In the genomic region with DNA sequence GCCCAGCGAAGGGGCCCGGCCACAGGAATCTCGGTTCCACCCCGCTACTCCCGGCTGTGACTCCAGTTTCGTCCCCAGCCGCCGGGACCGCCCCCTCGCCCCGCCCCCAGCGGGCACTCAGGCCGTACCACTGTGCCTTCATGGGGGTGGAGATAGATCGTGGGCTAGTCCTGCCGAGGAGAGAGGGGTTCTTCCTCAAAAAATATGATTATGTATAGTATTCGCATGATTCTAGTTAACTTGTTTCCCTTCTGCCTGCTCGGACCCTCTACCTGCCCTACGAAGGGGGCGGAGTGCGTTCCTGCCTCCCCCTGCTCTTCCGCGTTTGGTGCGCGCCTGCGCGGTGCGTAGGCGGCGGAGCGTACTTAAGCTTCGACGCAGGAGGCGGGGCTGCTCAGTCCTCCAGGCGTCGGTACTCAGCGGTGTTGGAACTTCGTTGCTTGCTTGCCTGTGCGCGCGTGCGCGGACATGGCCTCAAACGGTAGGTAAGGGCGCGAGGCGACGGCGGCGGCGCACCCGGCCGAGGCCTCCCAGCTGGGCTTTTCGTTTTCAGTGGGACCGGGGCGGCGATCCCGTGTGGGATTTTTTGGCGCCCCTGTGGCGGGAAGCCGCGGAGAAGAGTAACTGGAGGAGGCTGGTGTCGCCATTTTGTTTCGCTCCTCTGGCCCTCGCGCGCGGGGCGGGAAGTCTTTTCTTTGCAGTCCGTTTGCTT, we compare ENCODE assay signal across 8 cellular contexts. TPM values are rescaled to one million over a fixed set of nuclear protein-coding genes. Genes with fewer than 3 reads are reported as not detected.
DNase-seq lines count a peak whose midpoint lies in the region; ATAC-seq and TF ChIP-seq lines count a peak whose summit lies in the region.

A gene (plus strand): TSS at position 393 of the 712 bp plus-strand sequence. CDS start 76 bp downstream, at position 469.

- peak within 1 kb of the TSS; percentile 88 for H3K27ac ChIP-seq in CD8-positive, alpha-beta T cell (ENCODE audit: low read depth, low read length)

- H3K4me3 ChIP-seq in CD8-positive, alpha-beta T cell (ENCODE audit: low read depth, low read length) = peak within 1 kb of the TSS; percentile 80

- POLR2A ChIA-PET in CD8-positive, alpha-beta T cell (lab: Charles Lee) = interaction anchor here (0.6 to 6.5 kb wide), 38 partner anchors 10 to 1115 kb away, joined by 3 to 104 read pairs (median 4); a partner anchor contains a TSS
- POLR2A ChIA-PET in activated CD8-positive, alpha-beta memory T cell treated with anti-CD3 and anti-CD28 coated beads for 36 hours (lab: Charles Lee) = interaction anchor here (0.5 to 2.1 kb wide), 22 partner anchors 10 to 1434 kb away, joined by 3 to 22 read pairs (median 4); a partner anchor contains a TSS

- peaks cover 39% of the 10 kb centered on the region for H3K36me3 Mint-ChIP-seq in CD8-positive, alpha-beta T cell
- peaks cover 19% of the 10 kb centered on the region for H3K36me3 Mint-ChIP-seq in memory B cell

- CTCF ChIA-PET in CD8-positive, alpha-beta T cell (lab: Charles Lee) = interaction anchor here (0.6 to 1.5 kb wide), 5 partner anchors 23 to 268 kb away, joined by 3 to 8 read pairs (median 3); a partner anchor contains a TSS
- CTCF ChIA-PET in activated CD8-positive, alpha-beta memory T cell treated with anti-CD3 and anti-CD28 coated beads for 36 hours (lab: Charles Lee) = interaction anchor here (0.7 to 1.5 kb wide), 5 partner anchors 10 to 279 kb away, joined by 3 to 14 read pairs (median 4); a partner anchor contains a TSS

- intact Hi-C loops in CD8-positive, alpha-beta T cell (cut with DNase I, micrococcal nuclease) = loop anchor here (1.0 to 10.0 kb wide), 15 partner anchors 21 to 687 kb away; a partner anchor contains a TSS

- peak; percentile 73 for ATAC-seq in CD8-positive, alpha-beta T cell
- ATAC-seq in GM19467 (IDR thresholded peaks at IDR 0.05; ENCODE audit: unreplicated experiment) (peak; percentile 49), memory B cell (ENCODE audit: low read depth) (peak; percentile 63)

- H3K36me3 ChIP-seq in CD8-positive, alpha-beta T cell (ENCODE audit: insufficient read depth, low read length) = peaks cover 22% of the 10 kb centered on the region

- no peaks in the 10 kb centered on the region for H3K27me3 ChIP-seq in CD8-positive, alpha-beta T cell (ENCODE audit: insufficient read depth, low read length)

- no peaks in the 10 kb centered on the region for H3K9me3 Mint-ChIP-seq in CD8-positive, alpha-beta T cell
- no peaks in the 10 kb centered on the region for H3K9me3 Mint-ChIP-seq in memory B cell

- peaks cover 60% of the 10 kb centered on the region for H3K4me1 Mint-ChIP-seq in CD8-positive, alpha-beta T cell (ENCODE audit: low read depth)
- H3K4me1 Mint-ChIP-seq in memory B cell = peaks cover 36% of the 10 kb centered on the region

- H3K4me3 Mint-ChIP-seq in CD8-positive, alpha-beta T cell = peak within 1 kb of the TSS; percentile 98
- H3K4me3 Mint-ChIP-seq in memory B cell = peak within 1 kb of the TSS; percentile 95

- DNase-seq in CD8-positive, alpha-beta T cell = peak; percentile 86 to 97 (median 90)
- DNase-seq in HPDE6-E6E7 (ENCODE audit: extremely low spot score) (peak; percentile 84), memory B cell (ENCODE audit: low spot score in 2 of 2) (peak; percentile 95 to 97)
- peak; percentile 85 for DNase-seq in NK-92 treated with Interleukin-12 subunit alpha and Interleukin-12 subunit beta, amount 100 ng/mL, for 24 hours (lab: John Stamatoyannopoulos, UW)
- peak; percentile 91 for DNase-seq in effector CD8-positive, alpha-beta T cell (lab: John Stamatoyannopoulos, UW)
- peak; percentile 88 for DNase-seq in stimulated activated CD8-positive, alpha-beta memory T cell treated with anti-CD3 and anti-CD28 coated beads, Interleukin-12 subunit alpha, Interleukin-12 subunit beta, amount 100 ng/mL, for 1 hour (ENCODE audit: low read depth)

- peak within 1 kb of the TSS; percentile 99 for H3K27ac Mint-ChIP-seq in CD8-positive, alpha-beta T cell
- H3K27ac Mint-ChIP-seq in memory B cell = peak within 1 kb of the TSS; percentile 99

- no peak for TF ChIP-seq CTCF in CD8-positive, alpha-beta T cell (IDR thresholded peaks at IDR 0.05)

- no peaks in the 10 kb centered on the region for H3K27me3 Mint-ChIP-seq in CD8-positive, alpha-beta T cell (ENCODE audit: low read depth)
- H3K27me3 Mint-ChIP-seq in memory B cell = no peaks in the 10 kb centered on the region

- no peaks in the 10 kb centered on the region for H3K9me3 ChIP-seq in CD8-positive, alpha-beta T cell (ENCODE audit: low read length)

- H3K4me1 ChIP-seq in CD8-positive, alpha-beta T cell (ENCODE audit: insufficient read depth, low read length) = peaks cover 63% of the 10 kb centered on the region

RNA-seq across cellular contexts. Expression of the gene that starts here (rescaled TPM):
- 100 to 1,000 TPM; 734 to 742 TPM for total RNA-seq in CD8-positive, alpha-beta T cell
- total RNA-seq in activated CD8-positive, alpha-beta memory T cell treated with anti-CD3 and anti-CD28 coated beads for 36 hours = 100 to 1,000 TPM; 678 to 692 TPM

Comparison
In these comparisons a context has a peak if more than half of its experiments do, and no peak if none do; other contexts are left out.
1. Peak in every context shown above with its lines: DNase-seq, ATAC-seq, H3K4me3 ChIP-seq and H3K27ac ChIP-seq.